8 cellular contexts compared by ENCODE assay signal in genomic region chr15:55319537-55320325, GRCh38.
DNase-seq lines count a peak whose midpoint lies in the region; ATAC-seq and TF ChIP-seq lines count a peak whose summit lies in the region.

No MANE protein-coding gene starts in this region.

- no peak for TF ChIP-seq CTCF in GM13977 (IDR thresholded peaks at IDR 0.05; ENCODE audit: extremely low read depth, insufficient read depth, missing control alignments)

- peak; percentile 35 for ATAC-seq in HG02759 (IDR thresholded peaks at IDR 0.05; ENCODE audit: unreplicated experiment)

- no peaks in the 10 kb centered on the region for H3K9me3 ChIP-seq in neuron (ENCODE audit: low read length)

- peak overlapping the region; percentile 29 for H2AFZ ChIP-seq in neuron (ENCODE audit: low read depth, low read length)

- H3K27me3 ChIP-seq in neuron (ENCODE audit: insufficient read depth, low read length) = no peaks in the 10 kb centered on the region

- H3K4me3 ChIP-seq in neuron (ENCODE audit: low read length) = peak overlapping the region; percentile 62

- TF ChIP-seq POLR2A in Raji (IDR thresholded peaks at IDR 0.05; ENCODE audit: insufficient read depth, low read depth, low read length) (peak; percentile 35; the same call in 1 of the 2 replicates), erythroblast (IDR thresholded peaks at IDR 0.05; ENCODE audit: low read length) (no peak)

- in situ Hi-C loops in GM13977 (cut with MboI; ENCODE audit: low pct_unique_long_range_greater_than_20kb, low sequenced_read_pairs, unreplicated experiment) = no loop called here

- peak; percentile 57 for DNase-seq in GM13977 (ENCODE audit: low spot score)
- peak; percentile 51 to 67 for DNase-seq in erythroblast (lab: John Stamatoyannopoulos, UW)
- DNase-seq in NCI-H345 treated with DMSO at 0.1 percent for 48 hours (lab: John Stamatoyannopoulos, UW; ENCODE audit: unreplicated experiment) = no peak
- no peak for DNase-seq in DMS 273 (lab: John Stamatoyannopoulos, UW; ENCODE audit: unreplicated experiment)
- no peak for DNase-seq in DMS79 treated with DMSO at 0.1 percent for 48 hours (lab: John Stamatoyannopoulos, UW)

- no peaks in the 10 kb centered on the region for H3K36me3 ChIP-seq in neuron (ENCODE audit: insufficient read depth, low read length)

- peaks cover 2% of the 10 kb centered on the region for H3K4me1 ChIP-seq in neuron (ENCODE audit: insufficient read depth, low read length)

Comparison
In these comparisons a context has a peak if more than half of its experiments do, and no peak if none do; other contexts are left out.
1. DNase-seq: peak in GM13977 (single experiment) and erythroblast (2 of 2); none in NCI-H345 treated with DMSO at 0.1 percent for 48 hours (single experiment), DMS 273 (single experiment) and DMS79 treated with DMSO at 0.1 percent for 48 hours (single experiment).